ENCODE assay signal across 19 cellular contexts in the genomic region with DNA sequence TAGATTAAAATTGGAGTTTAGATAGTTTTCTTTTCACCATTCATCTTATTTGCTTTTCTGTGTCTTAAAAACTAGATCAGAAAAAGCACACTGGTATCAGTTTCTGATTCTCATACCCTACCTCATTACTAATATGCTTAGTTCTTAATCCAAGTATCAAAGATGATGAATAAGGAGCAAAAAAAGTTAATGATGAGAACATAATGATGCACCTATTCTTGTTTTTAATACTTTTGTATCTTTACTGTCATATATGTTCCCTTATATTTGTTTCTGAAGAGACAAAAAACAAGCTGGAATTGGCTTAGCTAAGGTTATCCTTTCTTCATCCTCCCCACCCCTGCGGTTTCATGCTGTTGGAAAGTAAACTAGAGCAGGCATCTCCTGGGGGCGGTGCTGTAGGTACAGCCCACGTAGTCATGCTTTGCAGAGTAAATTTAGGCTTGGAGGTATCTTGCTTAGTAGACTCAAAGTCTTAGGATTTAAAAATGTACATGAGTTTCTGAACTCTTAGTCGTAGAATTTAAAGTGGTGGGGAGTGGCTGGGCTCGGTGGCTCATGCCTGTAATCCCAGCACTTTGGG. TPM values are rescaled to one million over a fixed set of nuclear protein-coding genes. Genes with fewer than 3 reads are reported as not detected.
A peak's percentile ranks its signal among the peaks of the same experiment; 100 is the strongest.
DNase-seq lines count a peak whose midpoint lies in the region; ATAC-seq and TF ChIP-seq lines count a peak whose summit lies in the region.
"Had no signal": no experiment of that assay in that cellular context is flagged by ENCODE, and none has a peak within 500 bp of the region (broad histone marks: within the 10 kb centered on the region; RNA-seq: fewer than 3 reads in every experiment).

No MANE protein-coding gene starts in this region.

- CTCF ChIA-PET in activated CD4-positive, alpha-beta T cell treated with anti-CD3 and anti-CD28 coated beads, Interleukin-2, amount 10 ng/mL, durations not matched to agents 7 days and 5 days (lab: Charles Lee): interaction anchor here (0.6 to 1.0 kb wide), 2 partner anchors 9 to 1647 kb away, joined by 3 read pairs; no protein-coding TSS in a partner anchor
- CTCF ChIA-PET in Calu3 (lab: Charles Lee): no interaction called here

- no peak for ATAC-seq in effector memory CD8-positive, alpha-beta T cell (replicated peaks)
- no peak for ATAC-seq in HG02571 (IDR thresholded peaks at IDR 0.05; ENCODE audit: unreplicated experiment)
- ATAC-seq: HepG2 had no signal

- H3K4me1 Mint-ChIP-seq in activated CD4-positive, alpha-beta T cell treated with anti-CD3 and anti-CD28 coated beads, Interleukin-2, amount 10 ng/mL, durations not matched to agents 7 days and 5 days: peaks cover 51% of the 10 kb centered on the region
- H3K4me1 Mint-ChIP-seq in effector memory CD8-positive, alpha-beta T cell (ENCODE audit: low read depth in 2 of 2): peaks cover 42 to 50% of the 10 kb centered on the region in 2 donors
- no peaks in the 10 kb centered on the region for H3K4me1 Mint-ChIP-seq in endothelial cell (ENCODE audit: unreplicated experiment)
- peaks cover 21% of the 10 kb centered on the region for H3K4me1 Mint-ChIP-seq in Calu3 (ENCODE audit: low read depth, unreplicated experiment)

- no peaks in the 10 kb centered on the region for H3K9me3 Mint-ChIP-seq in activated CD4-positive, alpha-beta T cell treated with anti-CD3 and anti-CD28 coated beads, Interleukin-2, amount 10 ng/mL, durations not matched to agents 7 days and 5 days
- no peaks in the 10 kb centered on the region for H3K9me3 Mint-ChIP-seq in effector memory CD8-positive, alpha-beta T cell
- H3K9me3 Mint-ChIP-seq in endothelial cell (ENCODE audit: unreplicated experiment) (no peaks in the 10 kb centered on the region), Calu3 (ENCODE audit: low read depth, unreplicated experiment) (no peaks in the 10 kb centered on the region)

- TF ChIP-seq CTCF in endothelial cell (IDR thresholded peaks at IDR 0.05; ENCODE audit: unreplicated experiment) (no peak), Calu3 (IDR thresholded peaks at IDR 0.05; ENCODE audit: unreplicated experiment) (no peak)

- peaks cover 83% of the 10 kb centered on the region for H3K36me3 Mint-ChIP-seq in activated CD4-positive, alpha-beta T cell treated with anti-CD3 and anti-CD28 coated beads, Interleukin-2, amount 10 ng/mL, durations not matched to agents 7 days and 5 days (ENCODE audit: low read depth)
- H3K36me3 Mint-ChIP-seq in effector memory CD8-positive, alpha-beta T cell (ENCODE audit: insufficient read depth): peaks cover 82% of the 10 kb centered on the region
- H3K36me3 Mint-ChIP-seq in endothelial cell (ENCODE audit: low read depth, unreplicated experiment) (peaks cover 33% of the 10 kb centered on the region), Calu3 (ENCODE audit: insufficient read depth, unreplicated experiment) (peaks cover 61% of the 10 kb centered on the region)

- intact Hi-C loops in Calu3 (cut with micrococcal nuclease; ENCODE audit: unreplicated experiment): no loop called here

- H3K4me3 Mint-ChIP-seq in activated CD4-positive, alpha-beta T cell treated with anti-CD3 and anti-CD28 coated beads, Interleukin-2, amount 10 ng/mL, durations not matched to agents 7 days and 5 days: no peak overlapping the region
- no peak overlapping the region for H3K4me3 Mint-ChIP-seq in effector memory CD8-positive, alpha-beta T cell
- H3K4me3 Mint-ChIP-seq in endothelial cell (ENCODE audit: unreplicated experiment) (no peak overlapping the region), Calu3 (ENCODE audit: low read depth, unreplicated experiment) (no peak overlapping the region)

- no peak for DNase-seq in activated CD4-positive, alpha-beta T cell treated with anti-CD3 and anti-CD28 coated beads, Interleukin-2, amount 10 ng/mL, durations not matched to agents 7 days and 5 days
- no peak for DNase-seq in activated CD4-positive, alpha-beta T cell treated with anti-CD3 and anti-CD28 coated beads for 4 hours
- peak; percentile 18 for DNase-seq in stimulated activated naive CD4-positive, alpha-beta T cell treated with Interleukin-2 at 50 U/mL for 16 hours (lab: John Stamatoyannopoulos, UW)
- no peak for DNase-seq in stimulated activated naive CD4-positive, alpha-beta T cell (lab: John Stamatoyannopoulos, UW)
- DNase-seq in effector memory CD8-positive, alpha-beta T cell: no peak
- DNase-seq in endothelial cell (ENCODE audit: low spot score) (no peak), Calu3 (no peak)
- DNase-seq: C1 segment of cervical spinal cord, Caco-2, DMS53, MG63, NCI-H1105, NCI-H187 treated with DMSO at 0.1 percent for 48 hours, NCI-H2171, NCI-H446 treated with DMSO at 0.1 percent for 48 hours, NCI-H774, Peyer's patch had no signal

- H3K27me3 Mint-ChIP-seq in activated CD4-positive, alpha-beta T cell treated with anti-CD3 and anti-CD28 coated beads, Interleukin-2, amount 10 ng/mL, durations not matched to agents 7 days and 5 days: no peaks in the 10 kb centered on the region
- H3K27me3 Mint-ChIP-seq in effector memory CD8-positive, alpha-beta T cell: no peaks in the 10 kb centered on the region
- H3K27me3 Mint-ChIP-seq in endothelial cell (ENCODE audit: unreplicated experiment) (no peaks in the 10 kb centered on the region), Calu3 (ENCODE audit: unreplicated experiment) (no peaks in the 10 kb centered on the region)

- POLR2A ChIA-PET in activated CD4-positive, alpha-beta T cell treated with anti-CD3 and anti-CD28 coated beads, Interleukin-2, amount 10 ng/mL, durations not matched to agents 7 days and 5 days (lab: Charles Lee): no interaction called here

- peak overlapping the region; percentile 57 for H3K27ac Mint-ChIP-seq in activated CD4-positive, alpha-beta T cell treated with anti-CD3 and anti-CD28 coated beads, Interleukin-2, amount 10 ng/mL, durations not matched to agents 7 days and 5 days
- peak overlapping the region; percentile 87 to 88 for H3K27ac Mint-ChIP-seq in effector memory CD8-positive, alpha-beta T cell
- H3K27ac Mint-ChIP-seq in endothelial cell (ENCODE audit: unreplicated experiment): no peak overlapping the region
- no peak overlapping the region for H3K27ac Mint-ChIP-seq in Calu3 (ENCODE audit: unreplicated experiment)

- no TSS peak for BruUV-seq in Calu3 (replicated peaks; lab: Mats Ljungman, UMichigan)

RNA-seq across cellular contexts. Expression of a gene that starts 16.4 kb away (rescaled TPM):
- 10 to 100 TPM; 37.0 to 39.5 TPM for total RNA-seq in activated CD4-positive, alpha-beta T cell treated with anti-CD3 and anti-CD28 coated beads, Interleukin-2, amount 10 ng/mL, durations not matched to agents 7 days and 5 days
- total RNA-seq in endothelial cell (ENCODE audit: unreplicated experiment) (59.9 TPM), Calu3 (2022) (79.9 and 91.4 TPM in 2 replicates)

RNA-seq across cellular contexts. Expression of a gene that starts 43.1 kb away (rescaled TPM):
- 10 to 100 TPM; 41.6 to 43.5 TPM for total RNA-seq in activated CD4-positive, alpha-beta T cell treated with anti-CD3 and anti-CD28 coated beads, Interleukin-2, amount 10 ng/mL, durations not matched to agents 7 days and 5 days
- total RNA-seq in endothelial cell (ENCODE audit: unreplicated experiment) (44.5 TPM), Calu3 (2022) (39.2 and 43.4 TPM in 2 replicates)

Comparison
In these comparisons a context has a peak if more than half of its experiments do, and no peak if none do; other contexts are left out.
1. H3K27ac Mint-ChIP-seq: peak in activated CD4-positive, alpha-beta T cell treated with anti-CD3 and anti-CD28 coated beads, Interleukin-2, amount 10 ng/mL, durations not matched to agents 7 days and 5 days (single experiment) and effector memory CD8-positive, alpha-beta T cell (2 of 2); none in endothelial cell (single experiment) and Calu3 (single experiment).